In genomic region chr14:72736348-72736747, GRCh38 we compare ENCODE assay signal across 1 cellular context.
TF ChIP-seq lines count a peak whose summit lies in the region.

No MANE protein-coding gene starts in this region.

TF ChIP-seq in HepG2, 621 proteins besides CTCF, POLR2A, EP300 and RAD21 (continued from another document):
- TF ChIP-seq, protein P1, sequence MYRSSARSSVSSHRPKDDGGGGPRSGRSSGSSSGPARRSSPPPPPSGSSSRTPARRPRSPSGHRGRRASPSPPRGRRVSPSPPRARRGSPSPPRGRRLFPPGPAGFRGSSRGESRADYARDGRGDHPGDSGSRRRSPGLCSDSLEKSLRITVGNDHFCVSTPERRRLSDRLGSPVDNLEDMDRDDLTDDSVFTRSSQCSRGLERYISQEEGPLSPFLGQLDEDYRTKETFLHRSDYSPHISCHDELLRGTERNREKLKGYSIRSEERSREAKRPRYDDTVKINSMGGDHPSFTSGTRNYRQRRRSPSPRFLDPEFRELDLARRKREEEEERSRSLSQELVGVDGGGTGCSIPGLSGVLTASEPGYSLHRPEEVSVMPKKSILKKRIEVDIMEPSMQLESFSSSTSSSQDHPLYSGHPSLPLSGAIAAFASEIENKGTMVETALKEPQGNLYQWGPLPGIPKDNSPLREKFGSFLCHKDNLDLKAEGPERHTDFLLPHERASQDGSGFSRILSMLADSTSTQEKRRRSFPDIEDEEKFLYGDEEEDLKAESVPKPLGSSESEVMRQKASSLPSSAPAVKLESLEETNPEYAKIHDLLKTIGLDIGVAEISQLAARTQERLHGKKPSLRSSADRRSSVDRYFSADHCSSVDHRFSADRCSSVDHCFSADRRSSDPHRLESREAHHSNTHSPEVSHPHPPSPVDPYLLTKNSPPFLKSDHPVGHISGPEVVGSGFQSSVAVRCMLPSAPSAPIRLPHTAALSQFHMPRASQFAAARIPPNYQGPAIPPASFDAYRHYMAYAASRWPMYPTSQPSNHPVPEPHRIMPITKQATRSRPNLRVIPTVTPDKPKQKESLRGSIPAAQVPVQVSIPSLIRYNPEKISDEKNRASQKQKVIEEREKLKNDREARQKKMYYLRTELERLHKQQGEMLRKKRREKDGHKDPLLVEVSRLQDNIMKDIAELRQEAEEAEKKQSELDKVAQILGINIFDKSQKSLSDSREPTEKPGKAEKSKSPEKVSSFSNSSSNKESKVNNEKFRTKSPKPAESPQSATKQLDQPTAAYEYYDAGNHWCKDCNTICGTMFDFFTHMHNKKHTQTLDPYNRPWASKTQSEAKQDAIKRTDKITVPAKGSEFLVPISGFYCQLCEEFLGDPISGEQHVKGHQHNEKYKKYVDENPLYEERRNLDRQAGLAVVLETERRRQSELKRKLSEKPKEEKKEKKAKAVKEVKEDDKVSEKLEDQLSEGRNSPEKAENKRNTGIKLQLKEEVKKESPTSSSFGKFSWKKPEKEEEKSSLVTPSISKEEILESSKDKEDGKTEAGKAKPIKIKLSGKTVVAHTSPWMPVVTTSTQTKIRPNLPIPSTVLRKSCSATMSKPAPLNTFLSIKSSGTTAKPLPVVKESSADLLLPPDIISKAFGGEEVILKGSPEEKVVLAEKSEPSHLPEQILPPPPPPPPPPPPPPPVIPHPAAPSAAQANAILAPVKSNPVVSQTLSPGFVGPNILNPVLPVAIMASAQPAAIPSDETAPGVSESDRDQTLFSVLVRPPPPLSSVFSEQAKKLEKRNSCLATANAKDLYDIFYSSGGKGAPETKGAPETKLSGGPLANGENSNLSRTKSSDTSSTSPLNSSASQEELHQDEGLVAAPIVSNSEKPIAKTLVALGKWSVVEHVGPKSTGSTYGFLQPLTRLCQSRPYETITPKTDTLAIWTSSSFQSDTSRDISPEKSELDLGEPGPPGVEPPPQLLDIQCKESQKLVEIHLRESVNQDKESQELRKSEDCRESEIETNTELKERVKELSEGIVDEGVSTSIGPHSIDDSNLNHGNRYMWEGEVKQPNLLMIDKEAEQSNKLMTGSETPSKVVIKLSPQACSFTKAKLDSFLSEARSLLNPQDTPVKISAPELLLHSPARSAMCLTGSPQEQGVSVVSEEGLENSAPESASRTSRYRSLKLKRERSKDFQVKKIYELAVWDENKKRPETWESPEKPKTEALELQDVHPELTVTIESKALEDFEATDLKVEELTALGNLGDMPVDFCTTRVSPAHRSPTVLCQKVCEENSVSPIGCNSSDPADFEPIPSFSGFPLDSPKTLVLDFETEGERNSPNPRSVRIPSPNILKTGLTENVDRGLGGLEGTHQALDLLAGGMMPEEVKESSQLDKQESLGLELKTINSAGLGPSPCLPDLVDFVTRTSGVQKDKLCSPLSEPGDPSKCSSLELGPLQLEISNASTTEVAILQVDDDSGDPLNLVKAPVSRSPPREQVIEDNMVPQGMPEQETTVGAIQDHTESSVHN (CRISPR knock-in tag; IDR thresholded peaks at IDR 0.05): no peak
- TF ChIP-seq NFE2 (CRISPR knock-in tag; IDR thresholded peaks at IDR 0.05) (no peak), ZNF143 (CRISPR knock-in tag; IDR thresholded peaks at IDR 0.05) (peak; percentile 80), ZNF296 (CRISPR knock-in tag; conservative IDR thresholded peaks at IDR 0.05) (no peak), ZSCAN22 (CRISPR knock-in tag; IDR thresholded peaks at IDR 0.05) (no peak), ZFY (CRISPR knock-in tag; IDR thresholded peaks at IDR 0.05) (no peak), KLF13 (CRISPR knock-in tag; IDR thresholded peaks at IDR 0.05) (no peak), CEBPB (IDR thresholded peaks at IDR 0.05; ENCODE audit: borderline replicate concordance, low read depth, low read length) (peak; percentile 42; the same call in 1 of the 2 replicates), SUZ12 (IDR thresholded peaks at IDR 0.05; ENCODE audit: low read depth, low read length) (0 out of 2 replicates have a peak, but pooled peaks have one; percentile 16), POLR2G (IDR thresholded peaks at IDR 0.05; ENCODE audit: low read depth, low read length) (no peak), HMG20A (CRISPR knock-in tag; IDR thresholded peaks at IDR 0.05; ENCODE audit: borderline replicate concordance) (no peak), KLF12 (CRISPR knock-in tag; IDR thresholded peaks at IDR 0.05; ENCODE audit: borderline replicate concordance) (no peak), SMC3 (IDR thresholded peaks at IDR 0.05; ENCODE audit: low read length) (peak; percentile 66; the same call in 1 of the 2 replicates), CHD4 (IDR thresholded peaks at IDR 0.05; ENCODE audit: borderline replicate concordance, low read length) (no peak), STAG1 (CRISPR knock-in tag; IDR thresholded peaks at IDR 0.05) (peak; percentile 47)
- TF ChIP-seq, protein P2, sequence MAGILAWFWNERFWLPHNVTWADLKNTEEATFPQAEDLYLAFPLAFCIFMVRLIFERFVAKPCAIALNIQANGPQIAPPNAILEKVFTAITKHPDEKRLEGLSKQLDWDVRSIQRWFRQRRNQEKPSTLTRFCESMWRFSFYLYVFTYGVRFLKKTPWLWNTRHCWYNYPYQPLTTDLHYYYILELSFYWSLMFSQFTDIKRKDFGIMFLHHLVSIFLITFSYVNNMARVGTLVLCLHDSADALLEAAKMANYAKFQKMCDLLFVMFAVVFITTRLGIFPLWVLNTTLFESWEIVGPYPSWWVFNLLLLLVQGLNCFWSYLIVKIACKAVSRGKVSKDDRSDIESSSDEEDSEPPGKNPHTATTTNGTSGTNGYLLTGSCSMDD (CRISPR knock-in tag; IDR thresholded peaks at IDR 0.05): no peak
- TF ChIP-seq, protein P3, sequence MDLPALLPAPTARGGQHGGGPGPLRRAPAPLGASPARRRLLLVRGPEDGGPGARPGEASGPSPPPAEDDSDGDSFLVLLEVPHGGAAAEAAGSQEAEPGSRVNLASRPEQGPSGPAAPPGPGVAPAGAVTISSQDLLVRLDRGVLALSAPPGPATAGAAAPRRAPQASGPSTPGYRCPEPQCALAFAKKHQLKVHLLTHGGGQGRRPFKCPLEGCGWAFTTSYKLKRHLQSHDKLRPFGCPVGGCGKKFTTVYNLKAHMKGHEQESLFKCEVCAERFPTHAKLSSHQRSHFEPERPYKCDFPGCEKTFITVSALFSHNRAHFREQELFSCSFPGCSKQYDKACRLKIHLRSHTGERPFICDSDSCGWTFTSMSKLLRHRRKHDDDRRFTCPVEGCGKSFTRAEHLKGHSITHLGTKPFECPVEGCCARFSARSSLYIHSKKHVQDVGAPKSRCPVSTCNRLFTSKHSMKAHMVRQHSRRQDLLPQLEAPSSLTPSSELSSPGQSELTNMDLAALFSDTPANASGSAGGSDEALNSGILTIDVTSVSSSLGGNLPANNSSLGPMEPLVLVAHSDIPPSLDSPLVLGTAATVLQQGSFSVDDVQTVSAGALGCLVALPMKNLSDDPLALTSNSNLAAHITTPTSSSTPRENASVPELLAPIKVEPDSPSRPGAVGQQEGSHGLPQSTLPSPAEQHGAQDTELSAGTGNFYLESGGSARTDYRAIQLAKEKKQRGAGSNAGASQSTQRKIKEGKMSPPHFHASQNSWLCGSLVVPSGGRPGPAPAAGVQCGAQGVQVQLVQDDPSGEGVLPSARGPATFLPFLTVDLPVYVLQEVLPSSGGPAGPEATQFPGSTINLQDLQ (CRISPR knock-in tag; IDR thresholded peaks at IDR 0.05): no peak
- TF ChIP-seq, protein P4, sequence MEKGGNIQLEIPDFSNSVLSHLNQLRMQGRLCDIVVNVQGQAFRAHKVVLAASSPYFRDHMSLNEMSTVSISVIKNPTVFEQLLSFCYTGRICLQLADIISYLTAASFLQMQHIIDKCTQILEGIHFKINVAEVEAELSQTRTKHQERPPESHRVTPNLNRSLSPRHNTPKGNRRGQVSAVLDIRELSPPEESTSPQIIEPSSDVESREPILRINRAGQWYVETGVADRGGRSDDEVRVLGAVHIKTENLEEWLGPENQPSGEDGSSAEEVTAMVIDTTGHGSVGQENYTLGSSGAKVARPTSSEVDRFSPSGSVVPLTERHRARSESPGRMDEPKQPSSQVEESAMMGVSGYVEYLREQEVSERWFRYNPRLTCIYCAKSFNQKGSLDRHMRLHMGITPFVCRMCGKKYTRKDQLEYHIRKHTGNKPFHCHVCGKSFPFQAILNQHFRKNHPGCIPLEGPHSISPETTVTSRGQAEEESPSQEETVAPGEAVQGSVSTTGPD (CRISPR knock-in tag; IDR thresholded peaks at IDR 0.05): no peak
